In the genomic region with DNA sequence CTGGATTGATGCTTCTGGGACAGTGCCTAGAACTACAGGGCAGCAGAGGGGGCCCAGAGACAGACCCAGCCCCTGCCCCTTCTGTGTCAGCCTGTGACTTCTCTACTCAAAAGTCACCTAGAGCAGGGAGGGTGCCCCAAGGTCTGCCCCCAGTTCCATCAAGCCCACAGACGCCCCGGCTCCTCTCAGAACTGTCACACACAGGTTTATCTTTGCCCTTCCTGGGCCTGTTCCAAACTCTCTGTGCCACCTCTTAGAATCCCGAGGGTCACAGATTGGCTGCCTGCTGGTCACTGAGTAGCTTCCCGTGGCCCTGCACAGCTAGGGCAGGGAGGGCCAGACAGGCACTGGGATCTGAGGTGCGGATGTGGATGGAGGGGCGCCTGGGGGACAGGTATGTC, we compare ENCODE assay signal across 1 cellular context.
TF ChIP-seq lines count a peak whose summit lies in the region.

No MANE protein-coding gene starts in this region.

TF ChIP-seq in SK-N-SH, 30 proteins besides CTCF, POLR2A, EP300 and RAD21:
- TF ChIP-seq NFIC (IDR thresholded peaks at IDR 0.05; ENCODE audit: borderline replicate concordance) (no peak), FOSL2 (IDR thresholded peaks at IDR 0.05; ENCODE audit: borderline replicate concordance, low read depth) (no peak), SIN3A (IDR thresholded peaks at IDR 0.05; ENCODE audit: borderline replicate concordance, low read depth, low read length) (no peak), CHD2 (IDR thresholded peaks at IDR 0.05; ENCODE audit: low read length, partially characterized antibody) (no peak), RCOR1 (IDR thresholded peaks at IDR 0.05; ENCODE audit: low read length) (no peak), YY1 (IDR thresholded peaks at IDR 0.05; ENCODE audit: low read depth) (no peak), RFX5 (IDR thresholded peaks at IDR 0.05; ENCODE audit: low read length) (no peak), TEAD4 (IDR thresholded peaks at IDR 0.05; ENCODE audit: borderline replicate concordance, insufficient read depth) (no peak)
- TF ChIP-seq, protein P1, sequence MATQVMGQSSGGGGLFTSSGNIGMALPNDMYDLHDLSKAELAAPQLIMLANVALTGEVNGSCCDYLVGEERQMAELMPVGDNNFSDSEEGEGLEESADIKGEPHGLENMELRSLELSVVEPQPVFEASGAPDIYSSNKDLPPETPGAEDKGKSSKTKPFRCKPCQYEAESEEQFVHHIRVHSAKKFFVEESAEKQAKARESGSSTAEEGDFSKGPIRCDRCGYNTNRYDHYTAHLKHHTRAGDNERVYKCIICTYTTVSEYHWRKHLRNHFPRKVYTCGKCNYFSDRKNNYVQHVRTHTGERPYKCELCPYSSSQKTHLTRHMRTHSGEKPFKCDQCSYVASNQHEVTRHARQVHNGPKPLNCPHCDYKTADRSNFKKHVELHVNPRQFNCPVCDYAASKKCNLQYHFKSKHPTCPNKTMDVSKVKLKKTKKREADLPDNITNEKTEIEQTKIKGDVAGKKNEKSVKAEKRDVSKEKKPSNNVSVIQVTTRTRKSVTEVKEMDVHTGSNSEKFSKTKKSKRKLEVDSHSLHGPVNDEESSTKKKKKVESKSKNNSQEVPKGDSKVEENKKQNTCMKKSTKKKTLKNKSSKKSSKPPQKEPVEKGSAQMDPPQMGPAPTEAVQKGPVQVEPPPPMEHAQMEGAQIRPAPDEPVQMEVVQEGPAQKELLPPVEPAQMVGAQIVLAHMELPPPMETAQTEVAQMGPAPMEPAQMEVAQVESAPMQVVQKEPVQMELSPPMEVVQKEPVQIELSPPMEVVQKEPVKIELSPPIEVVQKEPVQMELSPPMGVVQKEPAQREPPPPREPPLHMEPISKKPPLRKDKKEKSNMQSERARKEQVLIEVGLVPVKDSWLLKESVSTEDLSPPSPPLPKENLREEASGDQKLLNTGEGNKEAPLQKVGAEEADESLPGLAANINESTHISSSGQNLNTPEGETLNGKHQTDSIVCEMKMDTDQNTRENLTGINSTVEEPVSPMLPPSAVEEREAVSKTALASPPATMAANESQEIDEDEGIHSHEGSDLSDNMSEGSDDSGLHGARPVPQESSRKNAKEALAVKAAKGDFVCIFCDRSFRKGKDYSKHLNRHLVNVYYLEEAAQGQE (IDR thresholded peaks at IDR 0.05; ENCODE audit: low read depth, low read length) = no peak
- TF ChIP-seq, protein P2, sequence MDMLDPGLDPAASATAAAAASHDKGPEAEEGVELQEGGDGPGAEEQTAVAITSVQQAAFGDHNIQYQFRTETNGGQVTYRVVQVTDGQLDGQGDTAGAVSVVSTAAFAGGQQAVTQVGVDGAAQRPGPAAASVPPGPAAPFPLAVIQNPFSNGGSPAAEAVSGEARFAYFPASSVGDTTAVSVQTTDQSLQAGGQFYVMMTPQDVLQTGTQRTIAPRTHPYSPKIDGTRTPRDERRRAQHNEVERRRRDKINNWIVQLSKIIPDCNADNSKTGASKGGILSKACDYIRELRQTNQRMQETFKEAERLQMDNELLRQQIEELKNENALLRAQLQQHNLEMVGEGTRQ (IDR thresholded peaks at IDR 0.05; ENCODE audit: borderline replicate concordance, low read depth, low read length) = no peak
- TF ChIP-seq, protein P3, sequence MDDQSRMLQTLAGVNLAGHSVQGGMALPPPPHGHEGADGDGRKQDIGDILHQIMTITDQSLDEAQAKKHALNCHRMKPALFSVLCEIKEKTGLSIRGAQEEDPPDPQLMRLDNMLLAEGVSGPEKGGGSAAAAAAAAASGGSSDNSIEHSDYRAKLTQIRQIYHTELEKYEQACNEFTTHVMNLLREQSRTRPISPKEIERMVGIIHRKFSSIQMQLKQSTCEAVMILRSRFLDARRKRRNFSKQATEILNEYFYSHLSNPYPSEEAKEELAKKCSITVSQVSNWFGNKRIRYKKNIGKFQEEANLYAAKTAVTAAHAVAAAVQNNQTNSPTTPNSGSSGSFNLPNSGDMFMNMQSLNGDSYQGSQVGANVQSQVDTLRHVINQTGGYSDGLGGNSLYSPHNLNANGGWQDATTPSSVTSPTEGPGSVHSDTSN (IDR thresholded peaks at IDR 0.05) = no peak
